Comparison of ENCODE assay signal across 32 cellular contexts in genomic region chr12:83656004-83656403, GRCh38.
"Had no signal": no experiment of that assay in that cellular context is flagged by ENCODE, and none has a peak within 500 bp of the region (broad histone marks: within the 10 kb centered on the region; RNA-seq: fewer than 3 reads in every experiment).

No MANE protein-coding gene starts in this region.

- ATAC-seq: activated CD4-positive, CD25-positive, alpha-beta regulatory T cell treated with anti-CD3 and anti-CD28 coated beads, Interleukin-2, amount 50 U/mL, for 24 hours; activated CD8-positive, alpha-beta memory T cell treated with anti-CD3 and anti-CD28 coated beads, Interleukin-2, amount 10 ng/mL, durations not matched to agents 7 days and 5 days; activated CD8-positive, alpha-beta T cell treated with anti-CD3 and anti-CD28 coated beads, Interleukin-2, amount 10 ng/mL, durations not matched to agents 7 days and 5 days; activated naive CD4-positive, alpha-beta T cell treated with anti-CD3 and anti-CD28 coated beads, Interleukin-2, amount 50 U/mL, for 72 hours; esophagus mucosa; gastrocnemius medialis; heart left ventricle; T-helper 17 cell had no signal

- H3K4me3 Mint-ChIP-seq: activated B cell treated with CpG ODN at 0.5 μM for 24 hours; activated CD4-positive, alpha-beta memory T cell treated with anti-CD3 and anti-CD28 coated beads for 36 hours; activated CD4-positive, alpha-beta T cell treated with anti-CD3 and anti-CD28 coated beads, Interleukin-2, amount 10 ng/mL, durations not matched to agents 24 days and 14 days; activated CD8-positive, alpha-beta memory T cell treated with anti-CD3 and anti-CD28 coated beads, Interleukin-2, amount 10 ng/mL, durations not matched to agents 7 days and 5 days; activated CD8-positive, alpha-beta T cell treated with anti-CD3 and anti-CD28 coated beads, Interleukin-2, amount 10 ng/mL, durations not matched to agents 7 days and 5 days; activated naive CD4-positive, alpha-beta T cell treated with anti-CD3 and anti-CD28 coated beads, Interleukin-2, amount 10 ng/mL, durations not matched to agents 7 days and 5 days; activated naive CD8-positive, alpha-beta T cell treated with anti-CD3 and anti-CD28 coated beads, Interleukin-2, amount 10 ng/mL, durations not matched to agents 7 days and 5 days; activated T-helper 1 cell treated with anti-CD3 and anti-CD28 coated beads, Interleukin-12 subunit alpha, Interleukin-12 subunit beta, Interleukin-2, Interleukin-4 antibody, amounts not matched to agents 30 ng/mL and 10 ng/mL and 1 ng/mL, durations not matched to agents 14 hours and 24 hours and 36 hours; brain; central memory CD8-positive, alpha-beta T cell; T-helper 17 cell; T-helper 2 cell treated with Interferon-gamma antibody and Interleukin-4, amounts not matched to agents 5 μg/mL and 100 μg/mL, for 36 hours had no signal

- H3K4me3 ChIP-seq: ascending aorta, breast epithelium, gastrocnemius medialis, heart left ventricle had no signal

- H3K9me3 ChIP-seq: gastrocnemius medialis had no signal

- H3K27ac ChIP-seq: ascending aorta, breast epithelium, gastrocnemius medialis, heart left ventricle, WERI-Rb-1 had no signal

- H3K9me3 Mint-ChIP-seq: activated naive CD8-positive, alpha-beta T cell treated with anti-CD3 and anti-CD28 coated beads, Interleukin-2, amount 10 ng/mL, durations not matched to agents 7 days and 5 days; central memory CD8-positive, alpha-beta T cell had no signal

- H3K36me3 ChIP-seq: ascending aorta, breast epithelium, gastrocnemius medialis, heart left ventricle, WERI-Rb-1 had no signal

- H3K27ac Mint-ChIP-seq: activated B cell treated with CpG ODN at 0.5 μM for 24 hours; activated CD4-positive, alpha-beta memory T cell treated with anti-CD3 and anti-CD28 coated beads for 36 hours; activated CD4-positive, alpha-beta T cell treated with anti-CD3 and anti-CD28 coated beads, Interleukin-2, amount 10 ng/mL, durations not matched to agents 24 days and 14 days; activated CD8-positive, alpha-beta memory T cell treated with anti-CD3 and anti-CD28 coated beads, Interleukin-2, amount 10 ng/mL, durations not matched to agents 7 days and 5 days; activated CD8-positive, alpha-beta T cell treated with anti-CD3 and anti-CD28 coated beads, Interleukin-2, amount 10 ng/mL, durations not matched to agents 7 days and 5 days; activated naive CD4-positive, alpha-beta T cell treated with anti-CD3 and anti-CD28 coated beads, Interleukin-2, amount 10 ng/mL, durations not matched to agents 7 days and 5 days; activated naive CD4-positive, alpha-beta T cell treated with anti-CD3 and anti-CD28 coated beads, Interleukin-2, amount 50 U/mL, for 72 hours; activated naive CD8-positive, alpha-beta T cell treated with anti-CD3 and anti-CD28 coated beads, Interleukin-2, amount 10 ng/mL, durations not matched to agents 7 days and 5 days; activated T-helper 1 cell treated with anti-CD3 and anti-CD28 coated beads, Interleukin-12 subunit alpha, Interleukin-12 subunit beta, Interleukin-2, Interleukin-4 antibody, amounts not matched to agents 30 ng/mL and 10 ng/mL and 1 ng/mL, durations not matched to agents 14 hours and 24 hours and 36 hours; activated T-helper 2 cell treated with anti-CD3 and anti-CD28 coated beads, Interferon-gamma antibody, Interleukin-2, Interleukin-4, amounts not matched to agents 10 μg/mL and 5 μg/mL and 100 μg/mL, durations not matched to agents 14 hours and 24 hours and 36 hours; brain; T-helper 17 cell; T-helper 2 cell treated with Interferon-gamma antibody and Interleukin-4, amounts not matched to agents 5 μg/mL and 100 μg/mL, for 36 hours had no signal

- H3K4me1 Mint-ChIP-seq: activated B cell treated with CpG ODN at 0.5 μM for 24 hours; activated CD4-positive, alpha-beta T cell treated with anti-CD3 and anti-CD28 coated beads, Interleukin-2, amount 10 ng/mL, durations not matched to agents 24 days and 14 days; activated CD8-positive, alpha-beta memory T cell treated with anti-CD3 and anti-CD28 coated beads, Interleukin-2, amount 10 ng/mL, durations not matched to agents 7 days and 5 days; activated naive CD4-positive, alpha-beta T cell treated with anti-CD3 and anti-CD28 coated beads, Interleukin-2, amount 10 ng/mL, durations not matched to agents 7 days and 5 days; activated naive CD8-positive, alpha-beta T cell treated with anti-CD3 and anti-CD28 coated beads, Interleukin-2, amount 10 ng/mL, durations not matched to agents 7 days and 5 days; central memory CD8-positive, alpha-beta T cell; T-helper 17 cell had no signal

- H3K27me3 ChIP-seq: ascending aorta, breast epithelium, gastrocnemius medialis, heart left ventricle had no signal

- DNase-seq: activated B cell treated with CpG ODN at 0.5 μM for 24 hours; activated CD4-positive, alpha-beta memory T cell treated with anti-CD3 and anti-CD28 coated beads for 36 hours; activated CD4-positive, alpha-beta T cell treated with anti-CD3 and anti-CD28 coated beads, Interleukin-2, amount 10 ng/mL, durations not matched to agents 24 days and 14 days; activated CD8-positive, alpha-beta memory T cell treated with anti-CD3 and anti-CD28 coated beads, Interleukin-2, amount 10 ng/mL, durations not matched to agents 7 days and 5 days; activated CD8-positive, alpha-beta memory T cell treated with anti-CD3 and anti-CD28 coated beads, Interleukin-2, amount 50 U/mL, for 4 hours; activated CD8-positive, alpha-beta T cell treated with anti-CD3 and anti-CD28 coated beads, Interleukin-2, amount 10 ng/mL, durations not matched to agents 7 days and 5 days; activated effector memory CD4-positive, alpha-beta T cell treated with anti-CD3 and anti-CD28 coated beads, Interleukin-2, amount 50 U/mL, for 16 hours; activated naive CD4-positive, alpha-beta T cell treated with anti-CD3 and anti-CD28 coated beads, Interleukin-2, amount 10 ng/mL, durations not matched to agents 7 days and 5 days; activated naive CD8-positive, alpha-beta T cell treated with anti-CD3 and anti-CD28 coated beads, Interleukin-2, amount 10 ng/mL, durations not matched to agents 7 days and 5 days; activated T-cell treated with anti-CD3 and anti-CD28 coated beads, Interleukin-2, amount 50 U/mL, for 1 hour; activated T-cell treated with anti-CD3 and anti-CD28 coated beads, Interleukin-2, amount 50 U/mL, for 48 hours; cortex of kidney; dermis blood vessel endothelial cell; effector CD4-positive, alpha-beta T cell; foreskin fibroblast; gastrocnemius medialis; glutamatergic neuron; heart left ventricle; hypothalamus; T-helper 17 cell; T1000; WERI-Rb-1 had no signal

- H3K27me3 Mint-ChIP-seq: activated B cell treated with CpG ODN at 0.5 μM for 24 hours; activated CD4-positive, alpha-beta memory T cell treated with anti-CD3 and anti-CD28 coated beads for 36 hours; activated CD4-positive, alpha-beta T cell treated with anti-CD3 and anti-CD28 coated beads, Interleukin-2, amount 10 ng/mL, durations not matched to agents 24 days and 14 days; activated CD8-positive, alpha-beta memory T cell treated with anti-CD3 and anti-CD28 coated beads, Interleukin-2, amount 10 ng/mL, durations not matched to agents 7 days and 5 days; activated naive CD4-positive, alpha-beta T cell treated with anti-CD3 and anti-CD28 coated beads, Interleukin-2, amount 10 ng/mL, durations not matched to agents 7 days and 5 days; activated naive CD8-positive, alpha-beta T cell treated with anti-CD3 and anti-CD28 coated beads, Interleukin-2, amount 10 ng/mL, durations not matched to agents 7 days and 5 days; brain; central memory CD8-positive, alpha-beta T cell; T-helper 17 cell had no signal

- H3K36me3 Mint-ChIP-seq: activated CD4-positive, alpha-beta memory T cell treated with anti-CD3 and anti-CD28 coated beads for 36 hours; activated CD8-positive, alpha-beta memory T cell treated with anti-CD3 and anti-CD28 coated beads, Interleukin-2, amount 10 ng/mL, durations not matched to agents 7 days and 5 days; activated naive CD4-positive, alpha-beta T cell treated with anti-CD3 and anti-CD28 coated beads, Interleukin-2, amount 10 ng/mL, durations not matched to agents 7 days and 5 days; activated naive CD4-positive, alpha-beta T cell treated with anti-CD3 and anti-CD28 coated beads, Interleukin-2, amount 50 U/mL, for 72 hours; activated naive CD8-positive, alpha-beta T cell treated with anti-CD3 and anti-CD28 coated beads, Interleukin-2, amount 10 ng/mL, durations not matched to agents 7 days and 5 days; brain had no signal

- H3K4me1 ChIP-seq: ascending aorta, breast epithelium, gastrocnemius medialis, heart left ventricle had no signal
